In the genomic region with DNA sequence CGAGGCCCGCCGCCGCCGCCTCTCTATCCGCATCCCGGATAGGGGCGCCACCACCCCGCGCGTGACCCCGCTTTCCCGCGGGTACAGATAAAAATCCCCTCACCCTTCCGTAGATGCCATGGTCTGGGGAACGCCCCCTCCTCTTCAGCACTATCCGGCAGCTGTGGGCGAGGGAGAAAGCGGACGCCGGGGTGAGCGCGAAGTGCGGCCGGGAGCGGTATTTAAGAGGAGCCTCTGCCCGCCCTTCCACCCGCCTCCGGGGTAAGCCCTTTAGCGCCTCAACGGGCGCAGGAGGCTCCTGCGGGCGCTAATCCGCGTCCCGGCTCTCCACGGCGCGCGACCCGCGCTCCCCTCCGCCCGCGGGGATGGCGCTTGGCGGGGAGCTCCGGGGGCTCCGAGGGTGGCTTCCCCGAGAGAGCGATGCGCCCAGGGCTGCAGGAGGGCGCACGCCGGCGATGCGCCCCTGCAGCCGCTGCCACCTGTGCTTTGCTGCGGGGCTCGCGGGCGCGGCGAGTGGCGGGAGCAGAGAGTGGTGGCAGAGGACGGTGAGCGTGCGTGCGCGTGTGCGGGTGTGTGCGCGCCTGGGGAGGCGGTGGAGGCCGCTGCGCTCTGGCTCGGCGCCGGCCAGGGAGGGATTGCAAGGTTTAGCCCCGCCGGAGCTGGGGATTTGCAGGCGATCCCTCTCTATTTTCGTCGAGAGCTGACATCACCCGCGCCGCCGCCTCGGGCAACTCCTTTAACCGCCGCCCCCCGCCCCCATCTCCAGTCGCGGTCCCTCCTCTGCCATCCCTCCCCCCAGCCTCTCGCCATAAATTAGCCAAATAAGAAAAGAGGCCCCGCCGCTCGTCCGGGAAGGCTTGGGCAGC, we compare ENCODE assay signal across 8 cellular contexts. TPM values are rescaled to one million over a fixed set of nuclear protein-coding genes. Genes with fewer than 3 reads are reported as not detected.
A peak's percentile ranks its signal among the peaks of the same experiment; 100 is the strongest.
DNase-seq lines count a peak whose midpoint lies in the region; ATAC-seq and TF ChIP-seq lines count a peak whose summit lies in the region.

TSS of gene SLC1A2 (minus strand) at position 712 of the 866 bp plus-strand sequence. CDS start at position 120, 592 bp downstream.

- peaks cover 16% of the 10 kb centered on the region for H3K4me1 Mint-ChIP-seq in activated naive CD4-positive, alpha-beta T cell treated with anti-CD3 and anti-CD28 coated beads, Interleukin-2, amount 10 ng/mL, durations not matched to agents 7 days and 5 days
- H3K4me1 Mint-ChIP-seq in effector memory CD8-positive, alpha-beta T cell (ENCODE audit: low read depth in 2 of 2): peaks cover 3 to 9% of the 10 kb centered on the region in 2 donors

- peak; percentile 34 for DNase-seq in activated naive CD4-positive, alpha-beta T cell treated with anti-CD3 and anti-CD28 coated beads, Interleukin-2, amount 10 ng/mL, durations not matched to agents 7 days and 5 days
- no peak for DNase-seq in activated naive CD4-positive, alpha-beta T cell treated with Interleukin-2 at 50 U/mL for 16 hours
- DNase-seq in RPMI7951 (ENCODE audit: low read depth): peak; percentile 11
- DNase-seq in effector memory CD8-positive, alpha-beta T cell: no peak
- DNase-seq in midbrain (lab: John Stamatoyannopoulos, UW): peak; percentile 60
- peak; percentile 70 for DNase-seq in upper lobe of right lung
- DNase-seq in Karpas-422: no peak

- H3K4me3 ChIP-seq in upper lobe of right lung: peak within 1 kb of the TSS; percentile 46
- H3K4me3 ChIP-seq in Karpas-422 (ENCODE audit: low read length): no peak within 1 kb of the TSS

- TF ChIP-seq CTCF in upper lobe of right lung (IDR thresholded peaks at IDR 0.05): no peak

- H3K36me3 Mint-ChIP-seq in activated naive CD4-positive, alpha-beta T cell treated with anti-CD3 and anti-CD28 coated beads, Interleukin-2, amount 10 ng/mL, durations not matched to agents 7 days and 5 days: no peaks in the 10 kb centered on the region
- peaks cover 5% of the 10 kb centered on the region for H3K36me3 Mint-ChIP-seq in effector memory CD8-positive, alpha-beta T cell (ENCODE audit: insufficient read depth)

- H3K27ac Mint-ChIP-seq in activated naive CD4-positive, alpha-beta T cell treated with anti-CD3 and anti-CD28 coated beads, Interleukin-2, amount 10 ng/mL, durations not matched to agents 7 days and 5 days: no peak within 1 kb of the TSS
- no peak within 1 kb of the TSS for H3K27ac Mint-ChIP-seq in effector memory CD8-positive, alpha-beta T cell

- no peaks in the 10 kb centered on the region for H4K20me1 ChIP-seq in Karpas-422 (ENCODE audit: insufficient read depth, low read depth, low read length)

- H3K9me2 ChIP-seq in Karpas-422 (replicated peaks; ENCODE audit: insufficient read depth, low read length): no peaks in the 10 kb centered on the region

- intact Hi-C loops in upper lobe of right lung (cut with DNase I): no loop called here

- no peaks in the 10 kb centered on the region for H3K9me3 Mint-ChIP-seq in activated naive CD4-positive, alpha-beta T cell treated with anti-CD3 and anti-CD28 coated beads, Interleukin-2, amount 10 ng/mL, durations not matched to agents 7 days and 5 days
- H3K9me3 Mint-ChIP-seq in effector memory CD8-positive, alpha-beta T cell: no peaks in the 10 kb centered on the region

- H2AFZ ChIP-seq in Karpas-422 (ENCODE audit: low read length): no peak within 1 kb of the TSS

- H3K27ac ChIP-seq in upper lobe of right lung (no peak within 1 kb of the TSS), Karpas-422 (ENCODE audit: low read length) (no peak within 1 kb of the TSS)

- peaks cover 96% of the 10 kb centered on the region for H3K27me3 Mint-ChIP-seq in activated naive CD4-positive, alpha-beta T cell treated with anti-CD3 and anti-CD28 coated beads, Interleukin-2, amount 10 ng/mL, durations not matched to agents 7 days and 5 days
- peaks cover 88 to 96% of the 10 kb centered on the region in 2 donors for H3K27me3 Mint-ChIP-seq in effector memory CD8-positive, alpha-beta T cell

- no peaks in the 10 kb centered on the region for H3K9me3 ChIP-seq in upper lobe of right lung
- no peaks in the 10 kb centered on the region for H3K9me3 ChIP-seq in Karpas-422 (ENCODE audit: low read length)

- peak within 1 kb of the TSS; percentile 60 for H3K4me3 Mint-ChIP-seq in activated naive CD4-positive, alpha-beta T cell treated with anti-CD3 and anti-CD28 coated beads, Interleukin-2, amount 10 ng/mL, durations not matched to agents 7 days and 5 days
- peak within 1 kb of the TSS; percentile 40 to 68 for H3K4me3 Mint-ChIP-seq in effector memory CD8-positive, alpha-beta T cell

- ATAC-seq in effector memory CD8-positive, alpha-beta T cell (replicated peaks): no peak
- peak; percentile 58 for ATAC-seq in upper lobe of right lung
- no peak for ATAC-seq in HG03135 (IDR thresholded peaks at IDR 0.05; ENCODE audit: unreplicated experiment)

- peaks cover 12% of the 10 kb centered on the region for H3K4me1 ChIP-seq in upper lobe of right lung
- H3K4me1 ChIP-seq in Karpas-422 (ENCODE audit: low read length): no peaks in the 10 kb centered on the region

- no peak within 1 kb of the TSS for H3K4me2 ChIP-seq in Karpas-422 (ENCODE audit: low read depth, low read length, poor library complexity, severe bottlenecking)

- peaks cover 59% of the 10 kb centered on the region for H3K27me3 ChIP-seq in upper lobe of right lung
- no peaks in the 10 kb centered on the region for H3K27me3 ChIP-seq in Karpas-422 (ENCODE audit: low read length)

- H3K9ac ChIP-seq in Karpas-422 (ENCODE audit: low read length): no peak within 1 kb of the TSS

- CTCF ChIA-PET in activated naive CD4-positive, alpha-beta T cell treated with anti-CD3 and anti-CD28 coated beads, Interleukin-2, amount 10 ng/mL, durations not matched to agents 7 days and 5 days (lab: Charles Lee): no interaction called here

- H3K36me3 ChIP-seq in upper lobe of right lung (no peaks in the 10 kb centered on the region), Karpas-422 (ENCODE audit: insufficient read depth, low read length) (no peaks in the 10 kb centered on the region)

- no peaks in the 10 kb centered on the region for H3K79me2 ChIP-seq in Karpas-422 (ENCODE audit: low read length)

RNA-seq across cellular contexts. Expression of gene SLC1A2, which starts in this region (rescaled TPM):
- total RNA-seq in RPMI7951 (2014; rRNA removed; shearing (Covaris generic)): 0.39 and 0.48 TPM in 2 replicates
- total RNA-seq in upper lobe of right lung: 2.5 TPM
- total RNA-seq in Karpas-422 (2014; rRNA removed; shearing (Covaris generic); ENCODE audit: low replicate concordance): not detected in 2 replicates

Comparison
In these comparisons a context has a peak if more than half of its experiments do, and no peak if none do; other contexts are left out.
1. DNase-seq: peak in activated naive CD4-positive, alpha-beta T cell treated with anti-CD3 and anti-CD28 coated beads, Interleukin-2, amount 10 ng/mL, durations not matched to agents 7 days and 5 days (single experiment), midbrain (single experiment) and upper lobe of right lung (single experiment); none in activated naive CD4-positive, alpha-beta T cell treated with Interleukin-2 at 50 U/mL for 16 hours (single experiment), effector memory CD8-positive, alpha-beta T cell (0 of 3) and Karpas-422 (single experiment).
2. Peak in DNase-seq in RPMI7951; RNA of the gene not detected or under 1 TPM.